Comparison of ENCODE assay signal across 22 cellular contexts in genomic region chr1:68101829-68102228, GRCh38. TPM values are rescaled to one million over a fixed set of nuclear protein-coding genes. Genes with fewer than 3 reads are reported as not detected.
"Had no signal": no experiment of that assay in that cellular context is flagged by ENCODE, and none has a peak within 500 bp of the region (broad histone marks: within the 10 kb centered on the region; RNA-seq: fewer than 3 reads in every experiment).

No MANE protein-coding gene starts in this region.

- H3K27ac Mint-ChIP-seq: endodermal cell; memory B cell; mesothelial cell of epicardium; naive thymus-derived CD4-positive, alpha-beta T cell; nephron progenitor cell; stimulated activated memory B cell treated with anti-CD40 and anti-IgM and Interleukin-4, amounts not matched to agents 10 μg/mL and 1 μg/mL and 100 μg/mL, for 72 hours; stimulated activated naive CD8-positive, alpha-beta T cell treated with anti-CD3 and anti-CD28 coated beads, Interleukin-15, Interleukin-2, amounts not matched to agents 100 ng/mL and 50 ng/mL, for 24 hours had no signal

- H3K4me3 Mint-ChIP-seq: endodermal cell; memory B cell; mesothelial cell of epicardium; naive thymus-derived CD4-positive, alpha-beta T cell; nephron progenitor cell; stimulated activated memory B cell treated with anti-CD40 and anti-IgM and Interleukin-4, amounts not matched to agents 10 μg/mL and 1 μg/mL and 100 μg/mL, for 72 hours; stimulated activated naive CD8-positive, alpha-beta T cell treated with anti-CD3 and anti-CD28 coated beads, Interleukin-15, Interleukin-2, amounts not matched to agents 100 ng/mL and 50 ng/mL, for 24 hours had no signal

- H3K36me3 Mint-ChIP-seq: memory B cell; naive thymus-derived CD4-positive, alpha-beta T cell; stimulated activated memory B cell treated with anti-CD40 and anti-IgM and Interleukin-4, amounts not matched to agents 10 μg/mL and 1 μg/mL and 100 μg/mL, for 72 hours had no signal

- H3K9me3 Mint-ChIP-seq: endodermal cell; memory B cell; nephron progenitor cell; stimulated activated memory B cell treated with anti-CD40 and anti-IgM and Interleukin-4, amounts not matched to agents 10 μg/mL and 1 μg/mL and 100 μg/mL, for 72 hours; stimulated activated naive CD8-positive, alpha-beta T cell treated with anti-CD3 and anti-CD28 coated beads, Interleukin-15, Interleukin-2, amounts not matched to agents 100 ng/mL and 50 ng/mL, for 24 hours had no signal

- H3K4me1 Mint-ChIP-seq: memory B cell; naive thymus-derived CD4-positive, alpha-beta T cell; nephron progenitor cell; stimulated activated memory B cell treated with anti-CD40 and anti-IgM and Interleukin-4, amounts not matched to agents 10 μg/mL and 1 μg/mL and 100 μg/mL, for 72 hours had no signal

- H3K4me1 ChIP-seq: lower lobe of right lung, right lobe of liver, spleen, tibial artery, upper lobe of right lung had no signal

- DNase-seq: dermis blood vessel endothelial cell; effector CD4-positive, alpha-beta T cell; endodermal cell; foreskin melanocyte; head of caudate nucleus; hippocampal formation; lower lobe of right lung; naive thymus-derived CD4-positive, alpha-beta T cell; nephron progenitor cell; psoas muscle; retina; right lobe of liver; spleen; stimulated activated CD4-positive, alpha-beta T cell treated with anti-CD3 and anti-CD28 coated beads, Interleukin-15, amount 100 ng/mL, for 24 hours; stimulated activated CD4-positive, alpha-beta T cell treated with anti-CD3 and anti-CD28 coated beads, Interleukin-1b, Interleukin-23, amount 100 ng/mL, for 48 hours; stimulated activated CD4-positive, alpha-beta T cell treated with anti-CD3 and anti-CD28 coated beads, Interleukin-4, amount 100 ng/mL, for 24 hours; tibial artery; upper lobe of right lung had no signal

- H3K27me3 ChIP-seq: right lobe of liver, tibial artery, upper lobe of right lung had no signal

- H3K36me3 ChIP-seq: lower lobe of right lung, right lobe of liver, spleen, tibial artery, upper lobe of right lung had no signal

- H3K27ac ChIP-seq: lower lobe of right lung, psoas muscle, right lobe of liver, spleen, tibial artery, upper lobe of right lung had no signal

- H3K9me3 ChIP-seq: lower lobe of right lung, psoas muscle, right lobe of liver, spleen, tibial artery, upper lobe of right lung had no signal

- H3K4me3 ChIP-seq: lower lobe of right lung, psoas muscle, right lobe of liver, spleen, tibial artery, upper lobe of right lung had no signal

RNA-seq across cellular contexts. Expression of gene DIRAS3, which starts 51.4 kb away (rescaled TPM):
- total RNA-seq: naive thymus-derived CD4-positive, alpha-beta T cell had no signal
